21 cellular contexts compared by ENCODE assay signal in the genomic region with DNA sequence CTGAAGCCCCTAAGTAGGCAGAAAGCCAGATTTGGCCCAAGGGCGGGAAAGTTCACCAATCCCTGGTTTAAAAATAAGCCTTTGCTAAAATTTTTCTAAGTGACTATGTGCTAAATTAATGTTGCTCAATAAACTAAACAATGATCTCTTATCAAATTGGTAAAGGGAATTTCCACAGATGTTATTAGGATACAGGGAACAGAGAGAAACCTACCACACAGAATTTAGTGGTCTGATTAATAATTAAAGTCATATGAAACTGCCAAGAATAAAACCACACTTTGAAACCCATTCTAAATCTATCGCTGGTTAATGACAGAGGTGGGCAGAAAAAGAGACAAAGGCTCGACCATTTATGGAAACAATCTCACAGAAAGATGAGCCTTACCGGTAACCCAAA.
"Had no signal": no experiment of that assay in that cellular context is flagged by ENCODE, and none has a peak within 500 bp of the region (broad histone marks: within the 10 kb centered on the region; RNA-seq: fewer than 3 reads in every experiment).

No MANE protein-coding gene starts in this region.

- H3K4me1 ChIP-seq: SJSA1 had no signal

- H3K27ac ChIP-seq: KMS-11, SJSA1, SK-N-MC had no signal

- H3K9ac ChIP-seq: KMS-11 had no signal

- H3K4me3 ChIP-seq: K562, SJSA1, SK-N-MC had no signal

- DNase-seq: Kasumi-1, MM.1S, NCI-H1092 treated with DMSO at 0.1 percent for 48 hours, NCI-H1436, NCI-H187, NCI-H2029, NCI-H2081 treated with DMSO at 0.1 percent for 48 hours, NCI-H226, NCI-H446, NCI-H510A, NCI-H524 treated with DMSO at 0.1 percent for 48 hours, NCI-H69, NCI-H774, Right ventricle myocardium superior, RPMI8226, SIG-M5 had no signal

- FAIRE-seq: K562, RCC 7860 had no signal

- ATAC-seq: K562 had no signal

- H3K4me2 ChIP-seq: KMS-11 had no signal

- H3K9me3 ChIP-seq: SJSA1 had no signal

- H3K27me3 ChIP-seq: SJSA1 had no signal
